1 cellular context compared by ENCODE assay signal in genomic region chr1:10065344-10065685, GRCh38.
TF ChIP-seq lines count a peak whose summit lies in the region.

No MANE protein-coding gene starts in this region.

TF ChIP-seq in WTC11, 78 proteins besides CTCF, POLR2A, EP300 and RAD21 (continued from another document):
- no peak for TF ChIP-seq AFF4 (CRISPR knock-in tag; IDR thresholded peaks at IDR 0.05; ENCODE audit: borderline replicate concordance)
- TF ChIP-seq, protein P1, sequence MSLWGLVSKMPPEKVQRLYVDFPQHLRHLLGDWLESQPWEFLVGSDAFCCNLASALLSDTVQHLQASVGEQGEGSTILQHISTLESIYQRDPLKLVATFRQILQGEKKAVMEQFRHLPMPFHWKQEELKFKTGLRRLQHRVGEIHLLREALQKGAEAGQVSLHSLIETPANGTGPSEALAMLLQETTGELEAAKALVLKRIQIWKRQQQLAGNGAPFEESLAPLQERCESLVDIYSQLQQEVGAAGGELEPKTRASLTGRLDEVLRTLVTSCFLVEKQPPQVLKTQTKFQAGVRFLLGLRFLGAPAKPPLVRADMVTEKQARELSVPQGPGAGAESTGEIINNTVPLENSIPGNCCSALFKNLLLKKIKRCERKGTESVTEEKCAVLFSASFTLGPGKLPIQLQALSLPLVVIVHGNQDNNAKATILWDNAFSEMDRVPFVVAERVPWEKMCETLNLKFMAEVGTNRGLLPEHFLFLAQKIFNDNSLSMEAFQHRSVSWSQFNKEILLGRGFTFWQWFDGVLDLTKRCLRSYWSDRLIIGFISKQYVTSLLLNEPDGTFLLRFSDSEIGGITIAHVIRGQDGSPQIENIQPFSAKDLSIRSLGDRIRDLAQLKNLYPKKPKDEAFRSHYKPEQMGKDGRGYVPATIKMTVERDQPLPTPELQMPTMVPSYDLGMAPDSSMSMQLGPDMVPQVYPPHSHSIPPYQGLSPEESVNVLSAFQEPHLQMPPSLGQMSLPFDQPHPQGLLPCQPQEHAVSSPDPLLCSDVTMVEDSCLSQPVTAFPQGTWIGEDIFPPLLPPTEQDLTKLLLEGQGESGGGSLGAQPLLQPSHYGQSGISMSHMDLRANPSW (CRISPR knock-in tag; conservative IDR thresholded peaks at IDR 0.05; ENCODE audit: low read depth): no peak
- TF ChIP-seq MAX (CRISPR knock-in tag; IDR thresholded peaks at IDR 0.05): no peak
- TF ChIP-seq, protein P2, sequence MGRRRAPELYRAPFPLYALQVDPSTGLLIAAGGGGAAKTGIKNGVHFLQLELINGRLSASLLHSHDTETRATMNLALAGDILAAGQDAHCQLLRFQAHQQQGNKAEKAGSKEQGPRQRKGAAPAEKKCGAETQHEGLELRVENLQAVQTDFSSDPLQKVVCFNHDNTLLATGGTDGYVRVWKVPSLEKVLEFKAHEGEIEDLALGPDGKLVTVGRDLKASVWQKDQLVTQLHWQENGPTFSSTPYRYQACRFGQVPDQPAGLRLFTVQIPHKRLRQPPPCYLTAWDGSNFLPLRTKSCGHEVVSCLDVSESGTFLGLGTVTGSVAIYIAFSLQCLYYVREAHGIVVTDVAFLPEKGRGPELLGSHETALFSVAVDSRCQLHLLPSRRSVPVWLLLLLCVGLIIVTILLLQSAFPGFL (CRISPR knock-in tag; IDR thresholded peaks at IDR 0.05; ENCODE audit: borderline replicate concordance): no peak
- no peak for TF ChIP-seq ATF3 (CRISPR knock-in tag; conservative IDR thresholded peaks at IDR 0.05)
